In genomic region chr4:70703695-70704332, GRCh38 we compare ENCODE assay signal across 8 cellular contexts. TPM values are rescaled to one million over a fixed set of nuclear protein-coding genes. Genes with fewer than 3 reads are reported as not detected.
DNase-seq lines count a peak whose midpoint lies in the region; ATAC-seq and TF ChIP-seq lines count a peak whose summit lies in the region.

No MANE protein-coding gene starts in this region.

- in situ Hi-C loops in KBM-7 (cut with MboI; ENCODE audit: low pct_unique_long_range_greater_than_20kb, low sequenced_read_pairs), result no loop called here

- peak overlapping the region; percentile 98 for H3K4me2 ChIP-seq in DOHH2 (ENCODE audit: low read length)

- peak overlapping the region; percentile 86 to 98 (median 96) for H3K4me3 Mint-ChIP-seq in nephron

- no peak for TF ChIP-seq CTCF in DOHH2 (IDR thresholded peaks at IDR 0.05; ENCODE audit: low read depth, low read length, poor library complexity, severe bottlenecking)
- TF ChIP-seq CTCF in epithelial cell of proximal tubule (conservative IDR thresholded peaks at IDR 0.05; ENCODE audit: low read depth, low read length), result no peak
- no peak for TF ChIP-seq CTCF in nephron (IDR thresholded peaks at IDR 0.05; ENCODE audit: unreplicated experiment in 3 of 3)

- DNase-seq in KBM-7, result peak; percentile 28
- DNase-seq in SK-N-MC (ENCODE audit: low read depth, low spot score), result no peak
- peak; percentile 93 for DNase-seq in epithelial cell of proximal tubule (ENCODE audit: low read depth)
- no peak for DNase-seq in islet precursor cell
- DNase-seq in DMS114 treated with DMSO at 0.1 percent for 48 hours (lab: John Stamatoyannopoulos, UW; ENCODE audit: unreplicated experiment), result no peak

- no peaks in the 10 kb centered on the region for H3K9me2 ChIP-seq in DOHH2 (replicated peaks; ENCODE audit: control insufficient read depth, low read length)

- H3K27ac ChIP-seq in DOHH2 (ENCODE audit: low read depth, low read length), result peak overlapping the region; percentile 95
- peak overlapping the region; percentile 85 for H3K27ac ChIP-seq in SK-N-MC

- H3K27me3 Mint-ChIP-seq in nephron (ENCODE audit: low read depth), result no peaks in the 10 kb centered on the region

- peaks cover 15% of the 10 kb centered on the region; the same call in 1 of the 2 replicates for H3K36me3 ChIP-seq in DOHH2 (ENCODE audit: control insufficient read depth, low read length)
- H3K36me3 ChIP-seq in SK-N-MC (ENCODE audit: insufficient read depth, low read length), result no peaks in the 10 kb centered on the region

- ATAC-seq in GM21717 (IDR thresholded peaks at IDR 0.05; ENCODE audit: unreplicated experiment), result no peak

- H3F3A ChIP-seq in DOHH2 (ENCODE audit: control insufficient read depth, insufficient read depth), result peaks cover 26% of the 10 kb centered on the region

- peaks cover 21% of the 10 kb centered on the region for H3K4me1 Mint-ChIP-seq in nephron

- H3K9me3 Mint-ChIP-seq in nephron, result no peaks in the 10 kb centered on the region

- H4K20me1 ChIP-seq in DOHH2 (ENCODE audit: control insufficient read depth, insufficient read depth, low read depth, low read length), result no peaks in the 10 kb centered on the region

- H3K4me3 ChIP-seq in DOHH2 (ENCODE audit: low read length) (peak overlapping the region; percentile 90), SK-N-MC (peak overlapping the region; percentile 88), epithelial cell of proximal tubule (ENCODE audit: low read depth, low read length) (peak overlapping the region; percentile 73)

- H3K9me3 ChIP-seq in DOHH2 (ENCODE audit: control insufficient read depth, insufficient read depth, low read length), result no peaks in the 10 kb centered on the region
- H3K9me3 ChIP-seq in SK-N-MC (ENCODE audit: low read depth, low read length), result no peaks in the 10 kb centered on the region

- H3K4me1 ChIP-seq in DOHH2 (ENCODE audit: control insufficient read depth, low read length), result peaks cover 60% of the 10 kb centered on the region

- peak overlapping the region; percentile 99 to 100 (median 99) for H3K27ac Mint-ChIP-seq in nephron

- H3K9ac ChIP-seq in SK-N-MC (ENCODE audit: insufficient read length), result peak overlapping the region; percentile 82

- H3K79me2 ChIP-seq in DOHH2 (ENCODE audit: control insufficient read depth, low read length), result peaks cover 43% of the 10 kb centered on the region

- no peaks in the 10 kb centered on the region for H3K36me3 Mint-ChIP-seq in nephron (ENCODE audit: low read depth)

- no peaks in the 10 kb centered on the region for H3K27me3 ChIP-seq in DOHH2 (ENCODE audit: control insufficient read depth, low read length)

RNA-seq across cellular contexts. Expression of gene UTP3, which starts 15.5 kb away (rescaled TPM):
- 28.0 and 29.0 TPM in 2 replicates for total RNA-seq in epithelial cell of proximal tubule

RNA-seq across cellular contexts. Expression of gene RUFY3, which starts 17.9 kb away (rescaled TPM):
- total RNA-seq in epithelial cell of proximal tubule, result 22.9 and 24.9 TPM in 2 replicates

RNA-seq across cellular contexts. Expression of gene JCHAIN, which starts 37.5 kb away (rescaled TPM):
- 0.29 TPM in 1 of 2 replicates, not detected in the other for total RNA-seq in epithelial cell of proximal tubule

Comparison
In these comparisons a context has a peak if more than half of its experiments do, and no peak if none do; other contexts are left out.
1. DNase-seq: peak in KBM-7 (single experiment) and epithelial cell of proximal tubule (single experiment); none in SK-N-MC (single experiment), islet precursor cell (single experiment) and DMS114 treated with DMSO at 0.1 percent for 48 hours (single experiment).
2. Peak in every context shown above with its lines, with median percentiles within 50 percentile points of each other: H3K4me3 ChIP-seq.